In genomic region chr7:95859434-95859833, GRCh38 we compare ENCODE assay signal across 17 cellular contexts.
A peak's percentile ranks its signal among the peaks of the same experiment; 100 is the strongest.
DNase-seq lines count a peak whose midpoint lies in the region; ATAC-seq, FAIRE-seq and TF ChIP-seq lines count a peak whose summit lies in the region.
"Had no signal": no experiment of that assay in that cellular context is flagged by ENCODE, and none has a peak within 500 bp of the region (broad histone marks: within the 10 kb centered on the region; RNA-seq: fewer than 3 reads in every experiment).

No MANE protein-coding gene starts in this region.

- WGBS in pancreas, 2 donors, result 76 to 82% methylated on average over 1 of the region's 1 CpG

- TF ChIP-seq CTCF in AG10803 (conservative IDR thresholded peaks at IDR 0.05; ENCODE audit: low read length), result no peak
- TF ChIP-seq CTCF in pancreas (IDR thresholded peaks at IDR 0.05), result no peak

- intact Hi-C loops in pancreas (cut with DNase I), result no loop called here

- no peaks in the 10 kb centered on the region for H3K4me1 ChIP-seq in pancreas
- H3K4me1 ChIP-seq: esophagus squamous epithelium had no signal

- peaks cover 0 to 4% (median 0%) of the 10 kb centered on the region in 4 donors for H3K27me3 ChIP-seq in pancreas
- H3K27me3 ChIP-seq: esophagus squamous epithelium, ovary had no signal

- FAIRE-seq in pancreas (lab: Jason Lieb, UNC), result no peak

- DNase-seq in AG10803 (ENCODE audit: low read depth) (peak; percentile 85), HT1080 (ENCODE audit: low read depth) (peak; percentile 89), astrocyte of the hippocampus (ENCODE audit: low read depth, low spot score) (peak; percentile 95), kidney glomerular epithelial cell (lab: John Stamatoyannopoulos, UW) (peak; percentile 36), RKO (ENCODE audit: low spot score) (no peak), HEK293T (ENCODE audit: extremely low spot score) (no peak), pancreas (no peak)
- no peak for DNase-seq in activated naive CD4-positive, alpha-beta T cell treated with anti-CD3 and anti-CD28 coated beads, Interleukin-2, amount 50 U/mL, for 16 hours
- DNase-seq: activated T-cell treated with anti-CD3 and anti-CD28 coated beads, Interleukin-2, amount 50 U/mL, for 4 hours; CD8-positive, alpha-beta memory T cell; central memory CD4-positive, alpha-beta T cell; esophagus squamous epithelium; HCEC 1CT; NCI-H2029 treated with DMSO at 0.1 percent for 48 hours; ovary; stimulated activated naive CD4-positive, alpha-beta T cell had no signal

- H3K4me3 ChIP-seq in AG10803 (ENCODE audit: low read length) (no peak overlapping the region), pancreas (no peak overlapping the region)
- H3K4me3 ChIP-seq: esophagus squamous epithelium, ovary had no signal

- H3K9me3 ChIP-seq in pancreas, result no peaks in the 10 kb centered on the region
- H3K9me3 ChIP-seq: esophagus squamous epithelium, ovary had no signal

- POLR2A ChIA-PET in HEK293T (lab: Yijun Ruan, JAX), result no interaction called here

- CTCF ChIA-PET in HEK293T (lab: Yijun Ruan, JAX), result no interaction called here

- no peak for ATAC-seq in pancreas
- ATAC-seq: activated T-cell treated with anti-CD3 and anti-CD28 coated beads, Interleukin-2, amount 50 U/mL, for 4 hours had no signal

- H3K36me3 ChIP-seq in pancreas, result no peaks in the 10 kb centered on the region
- H3K36me3 ChIP-seq: esophagus squamous epithelium, ovary had no signal

- H3K27ac ChIP-seq in pancreas, result no peak overlapping the region
- H3K27ac ChIP-seq: esophagus squamous epithelium, ovary, RWPE1 had no signal

TF ChIP-seq in HEK293T, 16 proteins besides CTCF, POLR2A, EP300 and RAD21:
- no peak for TF ChIP-seq ZNF384 (IDR thresholded peaks at IDR 0.05)
- TF ChIP-seq FOXA1 (IDR thresholded peaks at IDR 0.05), result no peak
- no peak for TF ChIP-seq L3MBTL2 (conservative IDR thresholded peaks at IDR 0.05)
- TF ChIP-seq SUZ12 (IDR thresholded peaks at IDR 0.05), result no peak
- TF ChIP-seq ARNT (IDR thresholded peaks at IDR 0.05), result no peak
- TF ChIP-seq SP1 (IDR thresholded peaks at IDR 0.05), result no peak
TF ChIP-seq in HEK293T: peak in this region for 0.

Comparison
In these comparisons a context has a peak if more than half of its experiments do, and no peak if none do; other contexts are left out.
1. DNase-seq: peak in AG10803 (single experiment), HT1080 (single experiment), astrocyte of the hippocampus (single experiment) and kidney glomerular epithelial cell (single experiment); none in RKO (single experiment), activated naive CD4-positive, alpha-beta T cell treated with anti-CD3 and anti-CD28 coated beads, Interleukin-2, amount 50 U/mL, for 16 hours (single experiment), HEK293T (single experiment) and pancreas (0 of 6).